ENCODE assay signal across 8 cellular contexts in the genomic region with DNA sequence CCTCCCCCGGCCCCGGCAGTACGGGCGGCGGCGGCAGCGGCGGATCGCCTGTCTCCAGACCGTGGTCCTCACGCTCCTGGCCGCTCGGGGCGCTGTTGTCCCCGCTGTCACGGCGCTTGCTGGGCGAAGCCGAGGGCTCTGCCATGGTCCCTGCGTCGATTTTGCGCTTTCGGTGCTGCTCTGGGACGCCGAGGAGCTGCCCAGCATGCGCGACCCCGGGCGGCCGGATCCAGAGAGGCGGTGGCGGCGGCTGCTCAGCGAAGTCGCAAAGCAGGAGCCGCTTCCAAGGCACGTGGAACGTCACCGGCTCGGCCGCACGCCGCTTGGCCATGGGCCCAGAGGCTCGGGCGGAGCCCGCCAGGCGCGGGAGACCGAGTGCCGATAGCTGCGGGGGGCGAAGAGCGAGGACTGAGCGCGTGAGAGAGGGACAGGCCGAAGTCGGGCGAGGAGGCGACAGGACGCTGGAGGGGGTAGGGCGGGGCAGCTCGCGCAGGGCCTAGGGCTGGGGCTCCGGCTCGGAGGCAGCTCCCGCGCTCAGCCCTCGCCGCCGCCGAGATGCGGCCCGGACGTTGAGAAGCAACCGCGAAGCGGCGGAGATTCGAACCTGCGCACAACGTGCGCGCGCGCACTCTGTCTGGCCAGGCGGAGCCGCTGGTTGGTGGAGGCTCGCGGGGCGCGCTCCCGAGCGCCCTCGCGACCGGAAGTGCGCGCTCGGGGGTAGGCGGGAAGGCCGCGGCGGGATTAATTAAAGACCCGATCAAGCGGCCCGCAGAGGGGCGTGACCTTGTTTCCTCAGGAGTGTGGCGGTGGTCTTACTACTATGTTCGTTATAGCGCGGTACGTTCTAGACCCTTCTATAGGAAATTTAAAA. TPM values are rescaled to one million over a fixed set of nuclear protein-coding genes. Genes with fewer than 3 reads are reported as not detected.
DNase-seq lines count a peak whose midpoint lies in the region; ATAC-seq and TF ChIP-seq lines count a peak whose summit lies in the region.

A gene with protein sequence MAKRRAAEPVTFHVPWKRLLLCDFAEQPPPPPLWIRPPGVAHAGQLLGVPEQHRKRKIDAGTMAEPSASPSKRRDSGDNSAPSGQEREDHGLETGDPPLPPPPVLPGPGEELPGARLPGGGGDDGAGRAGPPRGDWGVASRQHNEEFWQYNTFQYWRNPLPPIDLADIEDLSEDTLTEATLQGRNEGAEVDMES (minus strand): TSS at position 632 of the 871 bp plus-strand sequence. CDS start 301 bp downstream, at position 331.

- peaks cover 3% of the 10 kb centered on the region for H3K36me3 Mint-ChIP-seq in activated naive CD8-positive, alpha-beta T cell

- DNase-seq in NCI-H1105 treated with DMSO at 0.1 percent for 48 hours (lab: John Stamatoyannopoulos, UW) (peak; percentile 86), SKM-1 treated with dmso at 0.1 percent for 144 hours (lab: John Stamatoyannopoulos, UW; ENCODE audit: unreplicated experiment) (peak; percentile 48), Right ventricle myocardium superior (peak; percentile 96), trophoblast cell (peak; percentile 92 to 97), transverse colon (peak; percentile 94)

- H3K9me3 Mint-ChIP-seq in activated naive CD8-positive, alpha-beta T cell (ENCODE audit: low read depth), result no peaks in the 10 kb centered on the region

- peak within 1 kb of the TSS; percentile 86 for H3K9ac ChIP-seq in trophoblast cell (ENCODE audit: low read length)

- peak within 1 kb of the TSS; percentile 74 for H2AFZ ChIP-seq in trophoblast cell (ENCODE audit: insufficient read depth, low read length, poor library complexity)

- H3K36me3 ChIP-seq in trophoblast cell (ENCODE audit: control insufficient read depth in 1 of 2, insufficient read depth in 2 of 2, low read length in 2 of 2) (no peaks in the 10 kb centered on the region), transverse colon (no peaks in the 10 kb centered on the region)

- H3K18ac ChIP-seq in trophoblast cell (ENCODE audit: low read length), result peak within 1 kb of the TSS; percentile 85

- TF ChIP-seq POLR2A in transverse colon (IDR thresholded peaks at IDR 0.05), result peak; percentile 57

- H3K9me3 ChIP-seq in trophoblast cell (ENCODE audit: insufficient read depth, low read depth, low read length) (no peaks in the 10 kb centered on the region), transverse colon (no peaks in the 10 kb centered on the region)

- intact Hi-C loops in Right ventricle myocardium superior (cut with DNase I), result no loop called here
- intact Hi-C loops in transverse colon (cut with DNase I; ENCODE audit: low total_unique reads), result loop anchor here (5.0 kb wide), 1 partner anchor 135 kb away; the partner anchor contains the start of genes NMRK1 and OSTF1

- H2BK5ac ChIP-seq in trophoblast cell (ENCODE audit: low read depth, low read length, poor library complexity), result peak within 1 kb of the TSS; percentile 89

- in situ Hi-C loops in transverse colon (cut with MboI; ENCODE audit: low pct_ligation_motif_present in 1 of 4, low pct_unique_long_range_greater_than_20kb in 1 of 4, low sequenced_read_pairs in 3 of 4), result no loop called here

- peak within 1 kb of the TSS; percentile 81 for H3K4me2 ChIP-seq in trophoblast cell (ENCODE audit: low read length)

- peak within 1 kb of the TSS; percentile 96 for H3K4me3 Mint-ChIP-seq in activated naive CD8-positive, alpha-beta T cell

- H2BK12ac ChIP-seq in trophoblast cell (ENCODE audit: low read length), result peak within 1 kb of the TSS; percentile 56

- H2AK5ac ChIP-seq in trophoblast cell (ENCODE audit: low read length), result peak within 1 kb of the TSS; percentile 97

- H3K27me3 Mint-ChIP-seq in activated naive CD8-positive, alpha-beta T cell, result no peaks in the 10 kb centered on the region

- peak within 1 kb of the TSS; percentile 86 for H3K4me3 ChIP-seq in trophoblast cell (ENCODE audit: low read depth, low read length)
- H3K4me3 ChIP-seq in transverse colon, result peak within 1 kb of the TSS; percentile 85 to 98 (median 94)

- peak within 1 kb of the TSS; percentile 88 for H2BK120ac ChIP-seq in trophoblast cell (ENCODE audit: insufficient read depth, low read length, poor library complexity)

- H3K14ac ChIP-seq in trophoblast cell (ENCODE audit: low read length), result peak within 1 kb of the TSS; percentile 92

- peaks cover 7% of the 10 kb centered on the region for H3K79me2 ChIP-seq in trophoblast cell (ENCODE audit: control insufficient read depth, insufficient read depth, low read length, poor library complexity)

- H3K4ac ChIP-seq in trophoblast cell (ENCODE audit: low read depth, low read length), result peak within 1 kb of the TSS; percentile 89

- peak within 1 kb of the TSS; percentile 77 for H3K27ac ChIP-seq in trophoblast cell (ENCODE audit: low read depth, low read length)
- peak within 1 kb of the TSS; percentile 96 to 99 (median 98) for H3K27ac ChIP-seq in transverse colon

- TF ChIP-seq EP300 in transverse colon (IDR thresholded peaks at IDR 0.05; ENCODE audit: low read depth), result no peak

- no peaks in the 10 kb centered on the region for H3K27me3 ChIP-seq in trophoblast cell (ENCODE audit: insufficient read depth, low read length)
- no peaks in the 10 kb centered on the region for H3K27me3 ChIP-seq in transverse colon

- WGBS in trophoblast cell (ENCODE audit: extremely low coverage, insufficient coverage, insufficient read length), result no CpG with 5 or more reads among the region's 112 CpGs
- 0% methylated on average over 59 of the region's 112 CpGs; no CpG with 5 or more reads in 1 of the 2 donors for WGBS in transverse colon (ENCODE audit: low coverage in 1 of 2), 2 donors

- H4K8ac ChIP-seq in trophoblast cell (ENCODE audit: low read depth, low read length), result peak within 1 kb of the TSS; percentile 98

- peak; percentile 91 for ATAC-seq in HG02759 (IDR thresholded peaks at IDR 0.05; ENCODE audit: unreplicated experiment)
- peak; percentile 100 for ATAC-seq in Right ventricle myocardium superior (ENCODE audit: poor library complexity)

- H3K79me1 ChIP-seq in trophoblast cell (ENCODE audit: low read length), result peaks cover 10% of the 10 kb centered on the region

- peak within 1 kb of the TSS; percentile 98 for H4K91ac ChIP-seq in trophoblast cell (ENCODE audit: low read depth, low read length)

- H4K12ac ChIP-seq in trophoblast cell (ENCODE audit: low read depth, low read length), result peak within 1 kb of the TSS; percentile 89

- H3K27ac Mint-ChIP-seq in activated naive CD8-positive, alpha-beta T cell, result peak within 1 kb of the TSS; percentile 90

- H3K4me1 ChIP-seq in trophoblast cell (ENCODE audit: control insufficient read depth in 1 of 2, insufficient read depth in 2 of 2, low read length in 2 of 2) (peaks cover 0 to 2% of the 10 kb centered on the region in 2 experiments), transverse colon (peaks cover 0 to 16% (median 3%) of the 10 kb centered on the region in 4 donors)

- peaks cover 21% of the 10 kb centered on the region for H3K4me1 Mint-ChIP-seq in activated naive CD8-positive, alpha-beta T cell (ENCODE audit: low read depth)

- TF ChIP-seq CTCF in GM12874 (IDR thresholded peaks at IDR 0.05; ENCODE audit: insufficient read depth, low read depth, low read length), result peak; percentile 92
- TF ChIP-seq CTCF in transverse colon (IDR thresholded peaks at IDR 0.05), result peak; percentile 71 to 92 (median 84)

- H3K23ac ChIP-seq in trophoblast cell (ENCODE audit: low read length), result no peak within 1 kb of the TSS

RNA-seq across cellular contexts. Expression of the gene that starts here (rescaled TPM):
- total RNA-seq in Right ventricle myocardium superior (3.0 TPM), transverse colon (10 to 100 TPM in 2 of 4 donors, 1 to 10 TPM in 1, not detected in 1; 4.2 to 12.3 (median 10.6) TPM)
- 10.2 TPM in 2 replicates for polyA plus RNA-seq in trophoblast cell (2013)

Comparison
In these comparisons a context has a peak if more than half of its experiments do, and no peak if none do; other contexts are left out.
1. Peak in every context shown above with its lines: DNase-seq, ATAC-seq, H3K4me3 ChIP-seq and H3K27ac ChIP-seq.